Comparison of ENCODE assay signal across 1 cellular context in genomic region chr19:1825909-1826556, GRCh38.
TF ChIP-seq lines count a peak whose summit lies in the region.

No MANE protein-coding gene starts in this region.

TF ChIP-seq in K562, 482 proteins besides CTCF, POLR2A, EP300 and RAD21 (continued from another document and continues in another):
- TF ChIP-seq, protein P1, sequence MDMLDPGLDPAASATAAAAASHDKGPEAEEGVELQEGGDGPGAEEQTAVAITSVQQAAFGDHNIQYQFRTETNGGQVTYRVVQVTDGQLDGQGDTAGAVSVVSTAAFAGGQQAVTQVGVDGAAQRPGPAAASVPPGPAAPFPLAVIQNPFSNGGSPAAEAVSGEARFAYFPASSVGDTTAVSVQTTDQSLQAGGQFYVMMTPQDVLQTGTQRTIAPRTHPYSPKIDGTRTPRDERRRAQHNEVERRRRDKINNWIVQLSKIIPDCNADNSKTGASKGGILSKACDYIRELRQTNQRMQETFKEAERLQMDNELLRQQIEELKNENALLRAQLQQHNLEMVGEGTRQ (CRISPR knock-in tag; IDR thresholded peaks at IDR 0.05), result no peak
- TF ChIP-seq, protein P2, sequence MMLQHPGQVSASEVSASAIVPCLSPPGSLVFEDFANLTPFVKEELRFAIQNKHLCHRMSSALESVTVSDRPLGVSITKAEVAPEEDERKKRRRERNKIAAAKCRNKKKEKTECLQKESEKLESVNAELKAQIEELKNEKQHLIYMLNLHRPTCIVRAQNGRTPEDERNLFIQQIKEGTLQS (IDR thresholded peaks at IDR 0.05), result no peak
- TF ChIP-seq, protein P2 (CRISPR knock-in tag; conservative IDR thresholded peaks at IDR 0.05), result no peak
- TF ChIP-seq TOE1 (IDR thresholded peaks at IDR 0.05; ENCODE audit: borderline replicate concordance) (no peak; the same call in 1 of the 2 replicates), TOE1 (CRISPR knock-in tag; IDR thresholded peaks at IDR 0.05; ENCODE audit: borderline replicate concordance, low read depth) (no peak), CSDE1 (IDR thresholded peaks at IDR 0.05) (no peak), XRCC3 (IDR thresholded peaks at IDR 0.05) (no peak), PKNOX1 (IDR thresholded peaks at IDR 0.05) (no peak), SMARCA5 (IDR thresholded peaks at IDR 0.05) (peak; percentile 51; the same call in 1 of the 2 replicates), HIVEP1 (CRISPR knock-in tag; IDR thresholded peaks at IDR 0.05) (no peak), ZSCAN29 (IDR thresholded peaks at IDR 0.05) (no peak), KLF16 (IDR thresholded peaks at IDR 0.05) (peak; percentile 57; the same call in 1 of the 2 replicates), RBM15 (IDR thresholded peaks at IDR 0.05; ENCODE audit: insufficient read depth, low read length) (no peak), HSF4 (CRISPR knock-in tag; IDR thresholded peaks at IDR 0.05; ENCODE audit: borderline replicate concordance) (no peak), NBN (IDR thresholded peaks at IDR 0.05; ENCODE audit: low read depth) (peak; percentile 64), SMAD2 (IDR thresholded peaks at IDR 0.05; ENCODE audit: low read depth, low read length) (no peak), RFX1 (IDR thresholded peaks at IDR 0.05) (no peak), ZNF507 (tag; conservative IDR thresholded peaks at IDR 0.05) (no peak), ZNF778 (CRISPR knock-in tag; IDR thresholded peaks at IDR 0.05) (no peak), ZNF764 (CRISPR knock-in tag; IDR thresholded peaks at IDR 0.05; ENCODE audit: low read depth) (no peak), EZH2 (IDR thresholded peaks at IDR 0.05; ENCODE audit: borderline replicate concordance, low read depth, low read length) (no peak), HCFC1 (IDR thresholded peaks at IDR 0.05; ENCODE audit: low read depth, low read length) (no peak), CBFA2T3 (IDR thresholded peaks at IDR 0.05) (no peak), SAFB2 (IDR thresholded peaks at IDR 0.05; ENCODE audit: borderline replicate concordance, low read depth, low read length, severe bottlenecking) (no peak), FOXJ3 (CRISPR knock-in tag; IDR thresholded peaks at IDR 0.05) (no peak), ZNF583 (CRISPR knock-in tag; IDR thresholded peaks at IDR 0.05) (no peak), BACH1 (tag; IDR thresholded peaks at IDR 0.05) (no peak), CC2D1A (IDR thresholded peaks at IDR 0.05) (peak; percentile 82), GTF2E2 (tag; IDR thresholded peaks at IDR 0.05) (no peak), ZNF785 (CRISPR knock-in tag; IDR thresholded peaks at IDR 0.05) (no peak), ZFX (CRISPR knock-in tag; IDR thresholded peaks at IDR 0.05) (no peak), TAF7 (tag; IDR thresholded peaks at IDR 0.05) (no peak), ZBTB11 (CRISPR knock-in tag; IDR thresholded peaks at IDR 0.05) (no peak), TCF3 (CRISPR knock-in tag; IDR thresholded peaks at IDR 0.05) (no peak), TAL1 (IDR thresholded peaks at IDR 0.05) (peak; percentile 31; the same call in 1 of the 2 replicates), NR3C1 (CRISPR knock-in tag; IDR thresholded peaks at IDR 0.05) (no peak), HMG20A (CRISPR knock-in tag; conservative IDR thresholded peaks at IDR 0.05) (no peak), ZNF277 (CRISPR knock-in tag; IDR thresholded peaks at IDR 0.05; ENCODE audit: borderline replicate concordance) (no peak), FOXK2 (conservative IDR thresholded peaks at IDR 0.05 in 1 of 2, IDR thresholded peaks at IDR 0.05 in 1 of 2; ENCODE audit: low read depth in 2 of 2) (peak; percentile 17 to 44; a peak in 2 of 4 replicates), CREB5 (CRISPR knock-in tag; IDR thresholded peaks at IDR 0.05) (no peak), YY1 (IDR thresholded peaks at IDR 0.05; ENCODE audit: borderline replicate concordance in 1 of 3, control insufficient read depth in 1 of 3, extremely low read depth in 1 of 3, insufficient read depth in 3 of 3, insufficient read length in 1 of 3, insufficient replicate concordance in 2 of 3, low read depth in 1 of 3, low read length in 2 of 3) (no peak)
- TF ChIP-seq, protein P3, sequence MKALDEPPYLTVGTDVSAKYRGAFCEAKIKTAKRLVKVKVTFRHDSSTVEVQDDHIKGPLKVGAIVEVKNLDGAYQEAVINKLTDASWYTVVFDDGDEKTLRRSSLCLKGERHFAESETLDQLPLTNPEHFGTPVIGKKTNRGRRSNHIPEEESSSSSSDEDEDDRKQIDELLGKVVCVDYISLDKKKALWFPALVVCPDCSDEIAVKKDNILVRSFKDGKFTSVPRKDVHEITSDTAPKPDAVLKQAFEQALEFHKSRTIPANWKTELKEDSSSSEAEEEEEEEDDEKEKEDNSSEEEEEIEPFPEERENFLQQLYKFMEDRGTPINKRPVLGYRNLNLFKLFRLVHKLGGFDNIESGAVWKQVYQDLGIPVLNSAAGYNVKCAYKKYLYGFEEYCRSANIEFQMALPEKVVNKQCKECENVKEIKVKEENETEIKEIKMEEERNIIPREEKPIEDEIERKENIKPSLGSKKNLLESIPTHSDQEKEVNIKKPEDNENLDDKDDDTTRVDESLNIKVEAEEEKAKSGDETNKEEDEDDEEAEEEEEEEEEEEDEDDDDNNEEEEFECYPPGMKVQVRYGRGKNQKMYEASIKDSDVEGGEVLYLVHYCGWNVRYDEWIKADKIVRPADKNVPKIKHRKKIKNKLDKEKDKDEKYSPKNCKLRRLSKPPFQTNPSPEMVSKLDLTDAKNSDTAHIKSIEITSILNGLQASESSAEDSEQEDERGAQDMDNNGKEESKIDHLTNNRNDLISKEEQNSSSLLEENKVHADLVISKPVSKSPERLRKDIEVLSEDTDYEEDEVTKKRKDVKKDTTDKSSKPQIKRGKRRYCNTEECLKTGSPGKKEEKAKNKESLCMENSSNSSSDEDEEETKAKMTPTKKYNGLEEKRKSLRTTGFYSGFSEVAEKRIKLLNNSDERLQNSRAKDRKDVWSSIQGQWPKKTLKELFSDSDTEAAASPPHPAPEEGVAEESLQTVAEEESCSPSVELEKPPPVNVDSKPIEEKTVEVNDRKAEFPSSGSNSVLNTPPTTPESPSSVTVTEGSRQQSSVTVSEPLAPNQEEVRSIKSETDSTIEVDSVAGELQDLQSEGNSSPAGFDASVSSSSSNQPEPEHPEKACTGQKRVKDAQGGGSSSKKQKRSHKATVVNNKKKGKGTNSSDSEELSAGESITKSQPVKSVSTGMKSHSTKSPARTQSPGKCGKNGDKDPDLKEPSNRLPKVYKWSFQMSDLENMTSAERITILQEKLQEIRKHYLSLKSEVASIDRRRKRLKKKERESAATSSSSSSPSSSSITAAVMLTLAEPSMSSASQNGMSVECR (CRISPR knock-in tag; IDR thresholded peaks at IDR 0.05), result peak; percentile 52; the same call in 1 of the 2 replicates
- TF ChIP-seq, protein P4, sequence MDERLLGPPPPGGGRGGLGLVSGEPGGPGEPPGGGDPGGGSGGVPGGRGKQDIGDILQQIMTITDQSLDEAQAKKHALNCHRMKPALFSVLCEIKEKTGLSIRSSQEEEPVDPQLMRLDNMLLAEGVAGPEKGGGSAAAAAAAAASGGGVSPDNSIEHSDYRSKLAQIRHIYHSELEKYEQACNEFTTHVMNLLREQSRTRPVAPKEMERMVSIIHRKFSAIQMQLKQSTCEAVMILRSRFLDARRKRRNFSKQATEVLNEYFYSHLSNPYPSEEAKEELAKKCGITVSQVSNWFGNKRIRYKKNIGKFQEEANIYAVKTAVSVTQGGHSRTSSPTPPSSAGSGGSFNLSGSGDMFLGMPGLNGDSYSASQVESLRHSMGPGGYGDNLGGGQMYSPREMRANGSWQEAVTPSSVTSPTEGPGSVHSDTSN (CRISPR knock-in tag; IDR thresholded peaks at IDR 0.05; ENCODE audit: low read depth), result no peak
- TF ChIP-seq, protein P4 (tag; conservative IDR thresholded peaks at IDR 0.05; ENCODE audit: low read depth), result no peak
- TF ChIP-seq, protein P5, sequence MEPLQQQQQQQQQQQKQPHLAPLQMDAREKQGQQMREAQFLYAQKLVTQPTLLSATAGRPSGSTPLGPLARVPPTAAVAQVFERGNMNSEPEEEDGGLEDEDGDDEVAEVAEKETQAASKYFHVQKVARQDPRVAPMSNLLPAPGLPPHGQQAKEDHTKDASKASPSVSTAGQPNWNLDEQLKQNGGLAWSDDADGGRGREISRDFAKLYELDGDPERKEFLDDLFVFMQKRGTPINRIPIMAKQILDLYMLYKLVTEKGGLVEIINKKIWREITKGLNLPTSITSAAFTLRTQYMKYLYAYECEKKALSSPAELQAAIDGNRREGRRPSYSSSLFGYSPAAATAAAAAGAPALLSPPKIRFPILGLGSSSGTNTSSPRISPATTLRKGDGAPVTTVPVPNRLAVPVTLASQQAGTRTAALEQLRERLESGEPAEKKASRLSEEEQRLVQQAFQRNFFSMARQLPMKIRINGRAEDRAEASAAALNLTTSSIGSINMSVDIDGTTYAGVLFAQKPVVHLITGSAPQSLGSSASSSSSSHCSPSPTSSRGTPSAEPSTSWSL (CRISPR knock-in tag; IDR thresholded peaks at IDR 0.05; ENCODE audit: borderline replicate concordance), result no peak
